ENCODE assay signal across 15 cellular contexts in genomic region chr4:39047691-39048090, GRCh38. TPM values are rescaled to one million over a fixed set of nuclear protein-coding genes. Genes with fewer than 3 reads are reported as not detected.
DNase-seq lines count a peak whose midpoint lies in the region; ATAC-seq and TF ChIP-seq lines count a peak whose summit lies in the region.
"Had no signal": no experiment of that assay in that cellular context is flagged by ENCODE, and none has a peak within 500 bp of the region (broad histone marks: within the 10 kb centered on the region; RNA-seq: fewer than 3 reads in every experiment).

No MANE protein-coding gene starts in this region.

- H3K27me3 Mint-ChIP-seq in activated CD8-positive, alpha-beta T cell treated with anti-CD3 and anti-CD28 coated beads, Interleukin-2, amount 10 ng/mL, durations not matched to agents 7 days and 5 days (ENCODE audit: low read depth) = no peaks in the 10 kb centered on the region
- H3K27me3 Mint-ChIP-seq in activated CD8-positive, alpha-beta T cell treated with anti-CD3 and anti-CD28 coated beads for 36 hours = no peaks in the 10 kb centered on the region
- no peaks in the 10 kb centered on the region for H3K27me3 Mint-ChIP-seq in nephron progenitor cell (ENCODE audit: low read depth, poor library complexity)
- H3K27me3 Mint-ChIP-seq: type B pancreatic cell had no signal

- H3K36me3 Mint-ChIP-seq in activated CD8-positive, alpha-beta T cell treated with anti-CD3 and anti-CD28 coated beads, Interleukin-2, amount 10 ng/mL, durations not matched to agents 7 days and 5 days (ENCODE audit: low read depth) = peaks cover 4% of the 10 kb centered on the region
- H3K36me3 Mint-ChIP-seq in activated CD8-positive, alpha-beta T cell treated with anti-CD3 and anti-CD28 coated beads for 36 hours (ENCODE audit: low read depth) = peaks cover 2% of the 10 kb centered on the region
- peaks cover 6% of the 10 kb centered on the region for H3K36me3 Mint-ChIP-seq in nephron progenitor cell (ENCODE audit: low read depth)

- peak overlapping the region; percentile 68 for H3K27ac Mint-ChIP-seq in activated CD8-positive, alpha-beta T cell treated with anti-CD3 and anti-CD28 coated beads, Interleukin-2, amount 10 ng/mL, durations not matched to agents 7 days and 5 days
- H3K27ac Mint-ChIP-seq in activated CD8-positive, alpha-beta T cell treated with anti-CD3 and anti-CD28 coated beads for 36 hours = no peak overlapping the region
- peak overlapping the region; percentile 17 for H3K27ac Mint-ChIP-seq in nephron progenitor cell
- H3K27ac Mint-ChIP-seq: neural progenitor cell, type B pancreatic cell had no signal

- no peak overlapping the region for H3K4me3 ChIP-seq in MM.1S (ENCODE audit: low read length)
- H3K4me3 ChIP-seq in brain microvascular endothelial cell (ENCODE audit: low read depth, low read length) = no peak overlapping the region
- H3K4me3 ChIP-seq: neural progenitor cell, Peyer's patch had no signal

- CTCF ChIA-PET in activated CD8-positive, alpha-beta T cell treated with anti-CD3 and anti-CD28 coated beads, Interleukin-2, amount 10 ng/mL, durations not matched to agents 7 days and 5 days (lab: Charles Lee) = interaction anchor here (1.0 to 2.8 kb wide), 4 partner anchors 10 to 187 kb away, joined by 3 to 12 read pairs (median 4); no protein-coding TSS in a partner anchor
- CTCF ChIA-PET in activated CD8-positive, alpha-beta T cell treated with anti-CD3 and anti-CD28 coated beads for 36 hours (lab: Charles Lee) = interaction anchor here (1.5 to 2.5 kb wide), 3 partner anchors 11 to 146 kb away, joined by 3 to 9 read pairs (median 7); no protein-coding TSS in a partner anchor

- peak overlapping the region; percentile 38 for H3K4me2 ChIP-seq in MM.1S (ENCODE audit: low read depth, low read length)
- H3K4me2 ChIP-seq: neural progenitor cell had no signal

- no peaks in the 10 kb centered on the region for H3K9me3 ChIP-seq in MM.1S (replicated peaks; ENCODE audit: insufficient read depth, low read length)
- H3K9me3 ChIP-seq: Peyer's patch had no signal

- H2AFZ ChIP-seq in MM.1S (ENCODE audit: low read length) = no peak overlapping the region
- H2AFZ ChIP-seq: neural progenitor cell had no signal

- H4K20me1 ChIP-seq in MM.1S (ENCODE audit: insufficient read depth, low read length) = no peaks in the 10 kb centered on the region

- no peaks in the 10 kb centered on the region for H3K9me3 Mint-ChIP-seq in activated CD8-positive, alpha-beta T cell treated with anti-CD3 and anti-CD28 coated beads, Interleukin-2, amount 10 ng/mL, durations not matched to agents 7 days and 5 days (ENCODE audit: insufficient read depth)
- H3K9me3 Mint-ChIP-seq in activated CD8-positive, alpha-beta T cell treated with anti-CD3 and anti-CD28 coated beads for 36 hours = no peaks in the 10 kb centered on the region
- H3K9me3 Mint-ChIP-seq in nephron progenitor cell = no peaks in the 10 kb centered on the region
- H3K9me3 Mint-ChIP-seq: neural progenitor cell, type B pancreatic cell had no signal

- peaks cover 17% of the 10 kb centered on the region for H3F3A ChIP-seq in MM.1S (ENCODE audit: insufficient read depth, low read length)

- H3K4me1 Mint-ChIP-seq in activated CD8-positive, alpha-beta T cell treated with anti-CD3 and anti-CD28 coated beads, Interleukin-2, amount 10 ng/mL, durations not matched to agents 7 days and 5 days (ENCODE audit: low read depth) = peaks cover 46% of the 10 kb centered on the region
- peaks cover 42% of the 10 kb centered on the region for H3K4me1 Mint-ChIP-seq in activated CD8-positive, alpha-beta T cell treated with anti-CD3 and anti-CD28 coated beads for 36 hours (ENCODE audit: low read depth)
- H3K4me1 Mint-ChIP-seq in nephron progenitor cell = peaks cover 47% of the 10 kb centered on the region

- H3K79me2 ChIP-seq in MM.1S (ENCODE audit: low read length) = peaks cover 61% of the 10 kb centered on the region

- POLR2A ChIA-PET in activated CD8-positive, alpha-beta T cell treated with anti-CD3 and anti-CD28 coated beads, Interleukin-2, amount 10 ng/mL, durations not matched to agents 7 days and 5 days (lab: Charles Lee) = interaction anchor here (1.0 to 1.5 kb wide), 2 partner anchors 10 to 17 kb away, joined by 3 to 4 read pairs; no protein-coding TSS in a partner anchor
- POLR2A ChIA-PET in activated CD8-positive, alpha-beta T cell treated with anti-CD3 and anti-CD28 coated beads for 36 hours (lab: Charles Lee) = no interaction called here

- H3K36me3 ChIP-seq in MM.1S (replicated peaks; ENCODE audit: insufficient read depth, low read length) (no peaks in the 10 kb centered on the region), brain microvascular endothelial cell (replicated peaks) (peaks cover 2% of the 10 kb centered on the region)
- H3K36me3 ChIP-seq: neural progenitor cell, Peyer's patch had no signal

- H3K27ac ChIP-seq in MM.1S (ENCODE audit: low read length) (no peak overlapping the region), brain microvascular endothelial cell (peak overlapping the region; percentile 99)
- H3K27ac ChIP-seq: neural progenitor cell had no signal

- in situ Hi-C loops in brain microvascular endothelial cell (cut with HindIII; ENCODE audit: low pct_ligation_motif_present, low sequenced_read_pairs) = no loop called here

- no peak overlapping the region for H3K9ac ChIP-seq in MM.1S (ENCODE audit: low read length)
- H3K9ac ChIP-seq: neural progenitor cell had no signal

- TF ChIP-seq CTCF in activated CD8-positive, alpha-beta T cell treated with anti-CD3 and anti-CD28 coated beads for 36 hours (IDR thresholded peaks at IDR 0.05) = no peak
- TF ChIP-seq CTCF in MM.1S (IDR thresholded peaks at IDR 0.05; ENCODE audit: low read length) (no peak), brain microvascular endothelial cell (IDR thresholded peaks at IDR 0.05; ENCODE audit: low read depth, low read length, missing control alignments) (no peak), nephron progenitor cell (IDR thresholded peaks at IDR 0.05) (no peak)

- H3K9me2 ChIP-seq in MM.1S (replicated peaks; ENCODE audit: insufficient read depth, low read length) = no peaks in the 10 kb centered on the region

- H3K4me1 ChIP-seq in MM.1S (ENCODE audit: low read length) = peaks cover 40% of the 10 kb centered on the region

- intact Hi-C loops in activated CD8-positive, alpha-beta T cell treated with anti-CD3 and anti-CD28 coated beads for 36 hours (cut with micrococcal nuclease) = loop anchor here (10.0 kb wide), 1 partner anchor 397 kb away; no protein-coding TSS in a partner anchor
- intact Hi-C loops in sciatic nerve (cut with DNase I) = no loop called here

- ATAC-seq in activated CD8-positive, alpha-beta T cell treated with anti-CD3 and anti-CD28 coated beads, Interleukin-2, amount 10 ng/mL, durations not matched to agents 7 days and 5 days = no peak
- ATAC-seq in activated CD8-positive, alpha-beta T cell treated with anti-CD3 and anti-CD28 coated beads for 36 hours = no peak
- ATAC-seq in sciatic nerve (no peak), HG03432 (IDR thresholded peaks at IDR 0.05; ENCODE audit: unreplicated experiment) (no peak)

- peak overlapping the region; percentile 32 for H3K4me3 Mint-ChIP-seq in activated CD8-positive, alpha-beta T cell treated with anti-CD3 and anti-CD28 coated beads, Interleukin-2, amount 10 ng/mL, durations not matched to agents 7 days and 5 days
- no peak overlapping the region for H3K4me3 Mint-ChIP-seq in activated CD8-positive, alpha-beta T cell treated with anti-CD3 and anti-CD28 coated beads for 36 hours
- H3K4me3 Mint-ChIP-seq in nephron progenitor cell = no peak overlapping the region
- H3K4me3 Mint-ChIP-seq: neural progenitor cell, type B pancreatic cell had no signal

- DNase-seq in activated CD8-positive, alpha-beta T cell treated with anti-CD3 and anti-CD28 coated beads, Interleukin-2, amount 10 ng/mL, durations not matched to agents 7 days and 5 days = no peak
- DNase-seq in activated CD8-positive, alpha-beta T cell treated with anti-CD3 and anti-CD28 coated beads for 36 hours = no peak
- DNase-seq in MM.1S (no peak), brain microvascular endothelial cell (peak; percentile 27), nephron progenitor cell (no peak), sciatic nerve (ENCODE audit: low spot score) (no peak), GM19240 (ENCODE audit: insufficient read length, low spot score) (no peak)
- DNase-seq: DMS79, glutamatergic neuron, NCI-H146, NCI-H446 treated with DMSO at 0.1 percent for 48 hours, Peyer's patch had no signal

- H3K27me3 ChIP-seq in MM.1S (replicated peaks; ENCODE audit: insufficient read depth, low read length) (no peaks in the 10 kb centered on the region), brain microvascular endothelial cell (replicated peaks) (no peaks in the 10 kb centered on the region)
- H3K27me3 ChIP-seq: neural progenitor cell, Peyer's patch had no signal

RNA-seq across cellular contexts. Expression of gene KLHL5, which starts 14.3 kb away (rescaled TPM):
- 10 to 100 TPM; 16.6 to 17.0 TPM for total RNA-seq in activated CD8-positive, alpha-beta T cell treated with anti-CD3 and anti-CD28 coated beads, Interleukin-2, amount 10 ng/mL, durations not matched to agents 7 days and 5 days
- 1 to 10 TPM; 6.6 to 6.8 TPM for total RNA-seq in activated CD8-positive, alpha-beta T cell treated with anti-CD3 and anti-CD28 coated beads for 36 hours
- 48.2 TPM for total RNA-seq in sciatic nerve

RNA-seq across cellular contexts. Expression of gene TMEM156, which starts 15.5 kb away (rescaled TPM):
- 10 to 100 TPM; 12.4 to 14.1 TPM for total RNA-seq in activated CD8-positive, alpha-beta T cell treated with anti-CD3 and anti-CD28 coated beads, Interleukin-2, amount 10 ng/mL, durations not matched to agents 7 days and 5 days
- 10 to 100 TPM; 11.7 to 12.0 TPM for total RNA-seq in activated CD8-positive, alpha-beta T cell treated with anti-CD3 and anti-CD28 coated beads for 36 hours
- 0.62 TPM for total RNA-seq in sciatic nerve
